ENCODE assay signal across 1 cellular context in the genomic region with DNA sequence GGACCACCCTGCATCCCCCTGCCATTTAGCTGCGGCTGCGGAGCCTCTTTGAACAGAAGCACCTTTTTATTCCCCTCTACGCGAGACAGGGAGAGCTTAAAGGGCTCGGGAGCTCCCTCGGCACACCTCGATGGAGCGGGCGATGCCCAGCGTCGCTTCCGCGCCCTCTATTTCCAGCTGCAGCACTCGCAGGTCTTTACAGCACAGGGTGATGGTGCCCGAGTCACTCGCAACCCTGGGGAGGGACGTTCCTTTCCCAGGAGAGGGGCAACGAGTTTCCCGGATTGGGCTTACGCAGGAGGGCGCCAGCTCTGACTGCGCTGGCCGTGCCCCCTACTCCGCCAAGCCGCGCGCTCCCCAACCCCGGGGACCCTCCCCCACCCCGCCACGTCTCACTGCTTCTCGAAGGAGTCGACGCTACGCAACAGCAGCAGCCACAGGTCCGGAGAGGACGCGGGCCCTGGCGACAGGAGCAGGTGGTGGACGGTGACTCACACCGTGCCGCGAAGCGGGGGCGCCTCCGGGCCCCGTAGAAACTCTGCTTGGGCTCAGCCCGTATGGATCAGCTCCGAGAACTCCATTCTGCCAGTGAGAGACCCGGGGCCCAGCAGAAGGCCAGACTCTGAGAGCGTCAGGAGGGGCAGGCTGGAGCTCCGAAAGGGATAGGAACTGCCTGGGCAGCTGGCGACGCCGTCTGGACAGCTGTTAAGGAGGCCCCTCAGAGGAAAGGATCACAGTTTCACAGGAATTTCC.
TF ChIP-seq lines count a peak whose summit lies in the region.

No MANE protein-coding gene starts in this region.

TF ChIP-seq in K562, 482 proteins besides CTCF, POLR2A, EP300 and RAD21 (continues in another document):
- peak; percentile 90 for TF ChIP-seq MAX (CRISPR knock-in tag; IDR thresholded peaks at IDR 0.05)
- TF ChIP-seq, protein P1, sequence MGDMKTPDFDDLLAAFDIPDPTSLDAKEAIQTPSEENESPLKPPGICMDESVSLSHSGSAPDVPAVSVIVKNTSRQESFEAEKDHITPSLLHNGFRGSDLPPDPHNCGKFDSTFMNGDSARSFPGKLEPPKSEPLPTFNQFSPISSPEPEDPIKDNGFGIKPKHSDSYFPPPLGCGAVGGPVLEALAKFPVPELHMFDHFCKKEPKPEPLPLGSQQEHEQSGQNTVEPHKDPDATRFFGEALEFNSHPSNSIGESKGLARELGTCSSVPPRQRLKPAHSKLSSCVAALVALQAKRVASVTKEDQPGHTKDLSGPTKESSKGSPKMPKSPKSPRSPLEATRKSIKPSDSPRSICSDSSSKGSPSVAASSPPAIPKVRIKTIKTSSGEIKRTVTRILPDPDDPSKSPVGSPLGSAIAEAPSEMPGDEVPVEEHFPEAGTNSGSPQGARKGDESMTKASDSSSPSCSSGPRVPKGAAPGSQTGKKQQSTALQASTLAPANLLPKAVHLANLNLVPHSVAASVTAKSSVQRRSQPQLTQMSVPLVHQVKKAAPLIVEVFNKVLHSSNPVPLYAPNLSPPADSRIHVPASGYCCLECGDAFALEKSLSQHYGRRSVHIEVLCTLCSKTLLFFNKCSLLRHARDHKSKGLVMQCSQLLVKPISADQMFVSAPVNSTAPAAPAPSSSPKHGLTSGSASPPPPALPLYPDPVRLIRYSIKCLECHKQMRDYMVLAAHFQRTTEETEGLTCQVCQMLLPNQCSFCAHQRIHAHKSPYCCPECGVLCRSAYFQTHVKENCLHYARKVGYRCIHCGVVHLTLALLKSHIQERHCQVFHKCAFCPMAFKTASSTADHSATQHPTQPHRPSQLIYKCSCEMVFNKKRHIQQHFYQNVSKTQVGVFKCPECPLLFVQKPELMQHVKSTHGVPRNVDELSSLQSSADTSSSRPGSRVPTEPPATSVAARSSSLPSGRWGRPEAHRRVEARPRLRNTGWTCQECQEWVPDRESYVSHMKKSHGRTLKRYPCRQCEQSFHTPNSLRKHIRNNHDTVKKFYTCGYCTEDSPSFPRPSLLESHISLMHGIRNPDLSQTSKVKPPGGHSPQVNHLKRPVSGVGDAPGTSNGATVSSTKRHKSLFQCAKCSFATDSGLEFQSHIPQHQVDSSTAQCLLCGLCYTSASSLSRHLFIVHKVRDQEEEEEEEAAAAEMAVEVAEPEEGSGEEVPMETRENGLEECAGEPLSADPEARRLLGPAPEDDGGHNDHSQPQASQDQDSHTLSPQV (IDR thresholded peaks at IDR 0.05), result peak; percentile 86
- TF ChIP-seq, protein P2, sequence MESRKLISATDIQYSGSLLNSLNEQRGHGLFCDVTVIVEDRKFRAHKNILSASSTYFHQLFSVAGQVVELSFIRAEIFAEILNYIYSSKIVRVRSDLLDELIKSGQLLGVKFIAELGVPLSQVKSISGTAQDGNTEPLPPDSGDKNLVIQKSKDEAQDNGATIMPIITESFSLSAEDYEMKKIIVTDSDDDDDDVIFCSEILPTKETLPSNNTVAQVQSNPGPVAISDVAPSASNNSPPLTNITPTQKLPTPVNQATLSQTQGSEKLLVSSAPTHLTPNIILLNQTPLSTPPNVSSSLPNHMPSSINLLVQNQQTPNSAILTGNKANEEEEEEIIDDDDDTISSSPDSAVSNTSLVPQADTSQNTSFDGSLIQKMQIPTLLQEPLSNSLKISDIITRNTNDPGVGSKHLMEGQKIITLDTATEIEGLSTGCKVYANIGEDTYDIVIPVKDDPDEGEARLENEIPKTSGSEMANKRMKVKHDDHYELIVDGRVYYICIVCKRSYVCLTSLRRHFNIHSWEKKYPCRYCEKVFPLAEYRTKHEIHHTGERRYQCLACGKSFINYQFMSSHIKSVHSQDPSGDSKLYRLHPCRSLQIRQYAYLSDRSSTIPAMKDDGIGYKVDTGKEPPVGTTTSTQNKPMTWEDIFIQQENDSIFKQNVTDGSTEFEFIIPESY (CRISPR knock-in tag; IDR thresholded peaks at IDR 0.05), result peak; percentile 82
- peak; percentile 32; the same call in 1 of the 2 replicates for TF ChIP-seq CREB3L1 (IDR thresholded peaks at IDR 0.05; ENCODE audit: borderline replicate concordance, low read depth)
- peak; percentile 45; the same call in 1 of the 2 replicates for TF ChIP-seq SMAD4 (CRISPR knock-in tag; conservative IDR thresholded peaks at IDR 0.05)
- TF ChIP-seq ARID1B (IDR thresholded peaks at IDR 0.05), result peak; percentile 56
- TF ChIP-seq JUND (IDR thresholded peaks at IDR 0.05; ENCODE audit: borderline replicate concordance, low read depth, low read length), result peak; percentile 84
- TF ChIP-seq JUND (tag; IDR thresholded peaks at IDR 0.05; ENCODE audit: borderline replicate concordance, low read depth, low read length), result 0 out of 3 replicates have a peak, but pooled peaks have one; percentile 18
- no peak for TF ChIP-seq ZNF444 (CRISPR knock-in tag; IDR thresholded peaks at IDR 0.05)
- peak; percentile 96 for TF ChIP-seq MGA (IDR thresholded peaks at IDR 0.05)
- TF ChIP-seq, protein P3, sequence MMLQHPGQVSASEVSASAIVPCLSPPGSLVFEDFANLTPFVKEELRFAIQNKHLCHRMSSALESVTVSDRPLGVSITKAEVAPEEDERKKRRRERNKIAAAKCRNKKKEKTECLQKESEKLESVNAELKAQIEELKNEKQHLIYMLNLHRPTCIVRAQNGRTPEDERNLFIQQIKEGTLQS (IDR thresholded peaks at IDR 0.05), result peak; percentile 89
- TF ChIP-seq, protein P3 (CRISPR knock-in tag; conservative IDR thresholded peaks at IDR 0.05), result no peak
- TF ChIP-seq DPF2 (IDR thresholded peaks at IDR 0.05), result peak; percentile 51; the same call in 1 of the 2 replicates
- peak; percentile 31; the same call in 1 of the 2 replicates for TF ChIP-seq ATF6 (CRISPR knock-in tag; IDR thresholded peaks at IDR 0.05)
- 0 out of 2 replicates have a peak, but pooled peaks have one; percentile 27 for TF ChIP-seq GABPB1 (CRISPR knock-in tag; IDR thresholded peaks at IDR 0.05)
- TF ChIP-seq PRPF4 (IDR thresholded peaks at IDR 0.05; ENCODE audit: insufficient read depth, low read depth, low read length, poor library complexity, severe bottlenecking), result no peak
- TF ChIP-seq ZNF124 (CRISPR knock-in tag; IDR thresholded peaks at IDR 0.05), result peak; percentile 73; the same call in 1 of the 2 replicates
- TF ChIP-seq HDAC1 (IDR thresholded peaks at IDR 0.05), result 0 out of 4 replicates have a peak, but pooled peaks of 1 of the 2 experiments have one; percentile 10
- peak; percentile 48 for TF ChIP-seq FOSL1 (tag; conservative IDR thresholded peaks at IDR 0.05)
- peak; percentile 94 for TF ChIP-seq L3MBTL2 (IDR thresholded peaks at IDR 0.05)
- TF ChIP-seq, protein P4, sequence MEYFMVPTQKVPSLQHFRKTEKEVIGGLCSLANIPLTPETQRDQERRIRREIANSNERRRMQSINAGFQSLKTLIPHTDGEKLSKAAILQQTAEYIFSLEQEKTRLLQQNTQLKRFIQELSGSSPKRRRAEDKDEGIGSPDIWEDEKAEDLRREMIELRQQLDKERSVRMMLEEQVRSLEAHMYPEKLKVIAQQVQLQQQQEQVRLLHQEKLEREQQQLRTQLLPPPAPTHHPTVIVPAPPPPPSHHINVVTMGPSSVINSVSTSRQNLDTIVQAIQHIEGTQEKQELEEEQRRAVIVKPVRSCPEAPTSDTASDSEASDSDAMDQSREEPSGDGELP (CRISPR knock-in tag; IDR thresholded peaks at IDR 0.05; ENCODE audit: borderline replicate concordance), result peak; percentile 65; the same call in 1 of the 2 replicates
- no peak for TF ChIP-seq HIVEP1 (CRISPR knock-in tag; IDR thresholded peaks at IDR 0.05)
- peak; percentile 37 for TF ChIP-seq CXXC5 (CRISPR knock-in tag; IDR thresholded peaks at IDR 0.05)
- TF ChIP-seq CBFA2T3 (IDR thresholded peaks at IDR 0.05), result peak; percentile 13; the same call in 1 of the 2 replicates
- no peak for TF ChIP-seq ZNF408 (CRISPR knock-in tag; IDR thresholded peaks at IDR 0.05; ENCODE audit: low read depth)
- peak; percentile 40; the same call in 1 of the 2 replicates for TF ChIP-seq CREB1 (IDR thresholded peaks at IDR 0.05)
- peak; percentile 38; the same call in 1 of the 2 replicates for TF ChIP-seq CREB1 (CRISPR knock-in tag; IDR thresholded peaks at IDR 0.05)
